In genomic region chr12:120725659-120726509, GRCh38 we compare ENCODE assay signal across 8 cellular contexts. TPM values are rescaled to one million over a fixed set of nuclear protein-coding genes. Genes with fewer than 3 reads are reported as not detected.
DNase-seq lines count a peak whose midpoint lies in the region; ATAC-seq lines count a peak whose summit lies in the region.

Gene ACADS (plus strand): TSS chr12:120725826. CDS start chr12:120725886, 60 bp downstream.

- peak; percentile 85 to 89 (median 86) for DNase-seq in CD4-positive, CD25-positive, alpha-beta regulatory T cell
- DNase-seq in NCI-H82 treated with DMSO at 0.1 percent for 48 hours (lab: John Stamatoyannopoulos, UW; ENCODE audit: unreplicated experiment) (peak; percentile 30), medulla oblongata (ENCODE audit: extremely low spot score) (peak; percentile 92)
- DNase-seq in activated CD8-positive, alpha-beta T cell treated with anti-CD3 and anti-CD28 coated beads, Interleukin-2, amount 10 ng/mL, durations not matched to agents 7 days and 5 days, result peak; percentile 93
- DNase-seq in effector CD8-positive, alpha-beta T cell (lab: John Stamatoyannopoulos, UW), result peak; percentile 83
- peak; percentile 75 to 93 (median 77) for DNase-seq in stimulated activated CD4-positive, alpha-beta T cell treated with anti-CD3 and anti-CD28 coated beads, TNF-alpha, amount 100 ng/mL, for 48 hours (ENCODE audit: low read depth in 3 of 3)

- ATAC-seq in CD4-positive, CD25-positive, alpha-beta regulatory T cell (ENCODE audit: low read depth in 2 of 2), result peak; percentile 100
- ATAC-seq in GM19397 (IDR thresholded peaks at IDR 0.05; ENCODE audit: unreplicated experiment) (peak; percentile 95), HG03558 (IDR thresholded peaks at IDR 0.05; ENCODE audit: extremely low read depth, unreplicated experiment) (peak; percentile 84)
- ATAC-seq in activated CD8-positive, alpha-beta T cell treated with anti-CD3 and anti-CD28 coated beads, Interleukin-2, amount 10 ng/mL, durations not matched to agents 7 days and 5 days, result peak; percentile 100

- peaks cover 0 to 28% (median 19%) of the 10 kb centered on the region in 4 donors for H3K4me1 Mint-ChIP-seq in CD4-positive, CD25-positive, alpha-beta regulatory T cell
- peaks cover 18% of the 10 kb centered on the region for H3K4me1 Mint-ChIP-seq in activated CD8-positive, alpha-beta T cell treated with anti-CD3 and anti-CD28 coated beads, Interleukin-2, amount 10 ng/mL, durations not matched to agents 7 days and 5 days (ENCODE audit: low read depth)

- H3K36me3 ChIP-seq in CD4-positive, CD25-positive, alpha-beta regulatory T cell (ENCODE audit: control insufficient read depth, insufficient read depth, low read length), result peaks cover 26% of the 10 kb centered on the region

- CTCF ChIA-PET in activated CD8-positive, alpha-beta T cell treated with anti-CD3 and anti-CD28 coated beads, Interleukin-2, amount 10 ng/mL, durations not matched to agents 7 days and 5 days (lab: Charles Lee), result interaction anchor here (0.5 to 1.5 kb wide), 4 partner anchors 11 to 96 kb away, joined by 3 to 7 read pairs (median 4); no protein-coding TSS in a partner anchor

- peak within 1 kb of the TSS; percentile 68 for H3K4me3 ChIP-seq in CD4-positive, CD25-positive, alpha-beta regulatory T cell (ENCODE audit: low read depth, low read length)

- H3K36me3 Mint-ChIP-seq in CD4-positive, CD25-positive, alpha-beta regulatory T cell, result peaks cover 26% of the 10 kb centered on the region
- peaks cover 39% of the 10 kb centered on the region for H3K36me3 Mint-ChIP-seq in activated CD8-positive, alpha-beta T cell treated with anti-CD3 and anti-CD28 coated beads, Interleukin-2, amount 10 ng/mL, durations not matched to agents 7 days and 5 days (ENCODE audit: low read depth)

- no peaks in the 10 kb centered on the region for H3K27me3 Mint-ChIP-seq in CD4-positive, CD25-positive, alpha-beta regulatory T cell
- H3K27me3 Mint-ChIP-seq in activated CD8-positive, alpha-beta T cell treated with anti-CD3 and anti-CD28 coated beads, Interleukin-2, amount 10 ng/mL, durations not matched to agents 7 days and 5 days (ENCODE audit: low read depth), result no peaks in the 10 kb centered on the region

- peaks cover 0 to 5% (median 0%) of the 10 kb centered on the region in 7 donors for H3K9me3 Mint-ChIP-seq in CD4-positive, CD25-positive, alpha-beta regulatory T cell
- no peaks in the 10 kb centered on the region for H3K9me3 Mint-ChIP-seq in activated CD8-positive, alpha-beta T cell treated with anti-CD3 and anti-CD28 coated beads, Interleukin-2, amount 10 ng/mL, durations not matched to agents 7 days and 5 days (ENCODE audit: insufficient read depth)

- no peaks in the 10 kb centered on the region for H3K9me3 ChIP-seq in CD4-positive, CD25-positive, alpha-beta regulatory T cell (ENCODE audit: control insufficient read depth in 2 of 2, low read length in 2 of 2)

- peak within 1 kb of the TSS; percentile 31 for H3K27ac ChIP-seq in CD4-positive, CD25-positive, alpha-beta regulatory T cell (ENCODE audit: insufficient read depth, low read length, poor library complexity, severe bottlenecking)

- no peaks in the 10 kb centered on the region for H3K27me3 ChIP-seq in CD4-positive, CD25-positive, alpha-beta regulatory T cell (ENCODE audit: control insufficient read depth, insufficient read depth, low read length)

- POLR2A ChIA-PET in activated CD8-positive, alpha-beta T cell treated with anti-CD3 and anti-CD28 coated beads, Interleukin-2, amount 10 ng/mL, durations not matched to agents 7 days and 5 days (lab: Charles Lee), result interaction anchor here (1.1 kb wide), 1 partner anchor 16 kb away, joined by 3 read pairs; the partner anchor contains the start of gene UNC119B

- H3K4me3 Mint-ChIP-seq in CD4-positive, CD25-positive, alpha-beta regulatory T cell, result peak within 1 kb of the TSS; percentile 86 to 95 (median 94)
- peak within 1 kb of the TSS; percentile 92 for H3K4me3 Mint-ChIP-seq in activated CD8-positive, alpha-beta T cell treated with anti-CD3 and anti-CD28 coated beads, Interleukin-2, amount 10 ng/mL, durations not matched to agents 7 days and 5 days

- H3K4me1 ChIP-seq in CD4-positive, CD25-positive, alpha-beta regulatory T cell (ENCODE audit: control insufficient read depth, insufficient read depth, low read length, poor library complexity, severe bottlenecking), result peaks cover 13% of the 10 kb centered on the region

- peak within 1 kb of the TSS in 2 of 3 donors; percentile 90 to 96 for H3K27ac Mint-ChIP-seq in CD4-positive, CD25-positive, alpha-beta regulatory T cell
- peak within 1 kb of the TSS; percentile 83 for H3K27ac Mint-ChIP-seq in activated CD8-positive, alpha-beta T cell treated with anti-CD3 and anti-CD28 coated beads, Interleukin-2, amount 10 ng/mL, durations not matched to agents 7 days and 5 days

RNA-seq across cellular contexts. Expression of gene ACADS, which starts in this region (rescaled TPM):
- 10.9 TPM for total RNA-seq in CD4-positive, CD25-positive, alpha-beta regulatory T cell
- 10 to 100 TPM; 26.6 to 29.8 (median 27.4) TPM for polyA plus RNA-seq in CD4-positive, CD25-positive, alpha-beta regulatory T cell
- 10 to 100 TPM; 18.6 to 19.1 TPM for total RNA-seq in activated CD8-positive, alpha-beta T cell treated with anti-CD3 and anti-CD28 coated beads, Interleukin-2, amount 10 ng/mL, durations not matched to agents 7 days and 5 days

Comparison
In these comparisons a context has a peak if more than half of its experiments do, and no peak if none do; other contexts are left out.
1. Peak in every context shown above with its lines: DNase-seq, ATAC-seq, H3K4me3 ChIP-seq and H3K27ac ChIP-seq.
2. DNase-seq: peak in every context shown above with its lines; median percentile 93 in activated CD8-positive, alpha-beta T cell treated with anti-CD3 and anti-CD28 coated beads, Interleukin-2, amount 10 ng/mL, durations not matched to agents 7 days and 5 days; 92 in medulla oblongata; 86 in CD4-positive, CD25-positive, alpha-beta regulatory T cell; 83 in effector CD8-positive, alpha-beta T cell; 77 in stimulated activated CD4-positive, alpha-beta T cell treated with anti-CD3 and anti-CD28 coated beads, TNF-alpha, amount 100 ng/mL, for 48 hours; 30 in NCI-H82 treated with DMSO at 0.1 percent for 48 hours.